In genomic region chr1:12053752-12054548, GRCh38 we compare ENCODE assay signal across 16 cellular contexts. TPM values are rescaled to one million over a fixed set of nuclear protein-coding genes. Genes with fewer than 3 reads are reported as not detected.
DNase-seq lines count a peak whose midpoint lies in the region; ATAC-seq and TF ChIP-seq lines count a peak whose summit lies in the region.
"Had no signal": no experiment of that assay in that cellular context is flagged by ENCODE, and none has a peak within 500 bp of the region (broad histone marks: within the 10 kb centered on the region; RNA-seq: fewer than 3 reads in every experiment).

No MANE protein-coding gene starts in this region.

- H3K4me3 Mint-ChIP-seq in brain: no peak overlapping the region
- no peak overlapping the region for H3K4me3 Mint-ChIP-seq in stimulated activated memory B cell treated with anti-CD40 and anti-IgM and Interleukin-4, amounts not matched to agents 10 μg/mL and 1 μg/mL and 100 μg/mL, for 72 hours
- no peak overlapping the region for H3K4me3 Mint-ChIP-seq in type B pancreatic cell
- H3K4me3 Mint-ChIP-seq: activated CD4-positive, alpha-beta T cell treated with anti-CD3 and anti-CD28 coated beads, Interleukin-2, amount 10 ng/mL, durations not matched to agents 24 days and 14 days; naive thymus-derived CD8-positive, alpha-beta T cell had no signal

- H3K27ac Mint-ChIP-seq in activated naive CD4-positive, alpha-beta T cell treated with anti-CD3 and anti-CD28 coated beads, Interleukin-2, amount 50 U/mL, for 72 hours: no peak overlapping the region
- H3K27ac Mint-ChIP-seq in brain (peak overlapping the region in 3 of 5 experiments; percentile 47 to 90 (median 81)), type B pancreatic cell (no peak overlapping the region)
- peak overlapping the region; percentile 92 for H3K27ac Mint-ChIP-seq in stimulated activated memory B cell treated with anti-CD40 and anti-IgM and Interleukin-4, amounts not matched to agents 10 μg/mL and 1 μg/mL and 100 μg/mL, for 72 hours

- in situ Hi-C loops in ACHN (cut with HindIII; ENCODE audit: low pct_ligation_motif_present, low pct_unique_long_range_greater_than_20kb, low sequenced_read_pairs): no loop called here

- H3K4me1 Mint-ChIP-seq in brain (peaks cover 28% of the 10 kb centered on the region), type B pancreatic cell (ENCODE audit: unreplicated experiment) (peaks cover 18% of the 10 kb centered on the region)
- H3K4me1 Mint-ChIP-seq in stimulated activated memory B cell treated with anti-CD40 and anti-IgM and Interleukin-4, amounts not matched to agents 10 μg/mL and 1 μg/mL and 100 μg/mL, for 72 hours: peaks cover 70% of the 10 kb centered on the region

- peaks cover 0 to 4% of the 10 kb centered on the region in 2 donors for H3K36me3 Mint-ChIP-seq in activated naive CD4-positive, alpha-beta T cell treated with anti-CD3 and anti-CD28 coated beads, Interleukin-2, amount 50 U/mL, for 72 hours
- H3K36me3 Mint-ChIP-seq in brain (no peaks in the 10 kb centered on the region), type B pancreatic cell (no peaks in the 10 kb centered on the region)
- H3K36me3 Mint-ChIP-seq in stimulated activated memory B cell treated with anti-CD40 and anti-IgM and Interleukin-4, amounts not matched to agents 10 μg/mL and 1 μg/mL and 100 μg/mL, for 72 hours: no peaks in the 10 kb centered on the region
- H3K36me3 Mint-ChIP-seq: naive thymus-derived CD8-positive, alpha-beta T cell had no signal

- peak; percentile 29 to 80 for ATAC-seq in activated naive CD4-positive, alpha-beta T cell treated with anti-CD3 and anti-CD28 coated beads, Interleukin-2, amount 50 U/mL, for 72 hours
- ATAC-seq in stimulated activated memory B cell treated with anti-CD40 and anti-IgM and Interleukin-4, amounts not matched to agents 10 μg/mL and 1 μg/mL and 100 μg/mL, for 72 hours: peak; percentile 2
- ATAC-seq: body of pancreas; naive thymus-derived CD8-positive, alpha-beta T cell had no signal

- TF ChIP-seq CTCF in GM20000 (IDR thresholded peaks at IDR 0.05; ENCODE audit: extremely low read depth, missing control alignments) (no peak), brain (conservative IDR thresholded peaks at IDR 0.05) (no peak), type B pancreatic cell (conservative IDR thresholded peaks at IDR 0.05) (no peak)

- no peaks in the 10 kb centered on the region for H3K9me3 Mint-ChIP-seq in activated naive CD4-positive, alpha-beta T cell treated with anti-CD3 and anti-CD28 coated beads, Interleukin-2, amount 50 U/mL, for 72 hours
- H3K9me3 Mint-ChIP-seq in brain (peaks cover 0 to 13% (median 3%) of the 10 kb centered on the region in 5 experiments), type B pancreatic cell (no peaks in the 10 kb centered on the region)
- H3K9me3 Mint-ChIP-seq in stimulated activated memory B cell treated with anti-CD40 and anti-IgM and Interleukin-4, amounts not matched to agents 10 μg/mL and 1 μg/mL and 100 μg/mL, for 72 hours: no peaks in the 10 kb centered on the region
- H3K9me3 Mint-ChIP-seq: activated CD4-positive, alpha-beta T cell treated with anti-CD3 and anti-CD28 coated beads, Interleukin-2, amount 10 ng/mL, durations not matched to agents 24 days and 14 days; naive thymus-derived CD8-positive, alpha-beta T cell had no signal

- peak in 1 of 2 donors; percentile 72 for DNase-seq in activated naive CD4-positive, alpha-beta T cell treated with anti-CD3 and anti-CD28 coated beads, Interleukin-2, amount 50 U/mL, for 72 hours (ENCODE audit: low spot score in 2 of 2)
- DNase-seq in activated naive CD4-positive, alpha-beta T cell (lab: John Stamatoyannopoulos, UW): no peak
- DNase-seq in GM20000 (ENCODE audit: low spot score) (peak; percentile 69), ACHN (no peak), type B pancreatic cell (ENCODE audit: extremely low spot score, unreplicated experiment) (no peak), DMS114 treated with DMSO at 0.1 percent for 48 hours (lab: John Stamatoyannopoulos, UW; ENCODE audit: unreplicated experiment) (no peak)
- DNase-seq: activated CD4-positive, alpha-beta T cell treated with anti-CD3 and anti-CD28 coated beads, Interleukin-2, amount 10 ng/mL, durations not matched to agents 24 days and 14 days; activated effector memory CD4-positive, alpha-beta T cell treated with Interleukin-2 at 50 U/mL for 16 hours; Caco-2; NCI-H748 treated with DMSO at 0.1 percent for 48 hours; RPMI8226 had no signal

- H3K27me3 Mint-ChIP-seq in brain (peaks cover 10% of the 10 kb centered on the region), type B pancreatic cell (peaks cover 3% of the 10 kb centered on the region)
- H3K27me3 Mint-ChIP-seq in stimulated activated memory B cell treated with anti-CD40 and anti-IgM and Interleukin-4, amounts not matched to agents 10 μg/mL and 1 μg/mL and 100 μg/mL, for 72 hours: no peaks in the 10 kb centered on the region
- H3K27me3 Mint-ChIP-seq: activated CD4-positive, alpha-beta T cell treated with anti-CD3 and anti-CD28 coated beads, Interleukin-2, amount 10 ng/mL, durations not matched to agents 24 days and 14 days; naive thymus-derived CD8-positive, alpha-beta T cell had no signal

RNA-seq across cellular contexts. Expression of gene TNFRSF8, which starts 9.2 kb away (rescaled TPM):
- 10 to 100 TPM in 1 of 2 donors, under 1 TPM in 1; 0.84 to 41.5 TPM for total RNA-seq in activated naive CD4-positive, alpha-beta T cell treated with anti-CD3 and anti-CD28 coated beads, Interleukin-2, amount 50 U/mL, for 72 hours
- not detected for polyA plus RNA-seq in brain (ENCODE audit: insufficient read depth, low read depth, low replicate concordance)
- total RNA-seq in type B pancreatic cell (ENCODE audit: low replicate concordance): 0.07 and 0.14 TPM in 2 replicates
- total RNA-seq: body of pancreas; Caco-2; fibroblast of lung; naive thymus-derived CD8-positive, alpha-beta T cell had no signal
- polyA plus RNA-seq: naive thymus-derived CD8-positive, alpha-beta T cell had no signal

RNA-seq across cellular contexts. Expression of gene MIIP, which starts 34.7 kb away (rescaled TPM):
- total RNA-seq in activated naive CD4-positive, alpha-beta T cell treated with anti-CD3 and anti-CD28 coated beads, Interleukin-2, amount 50 U/mL, for 72 hours: 10 to 100 TPM; 30.8 to 50.4 TPM
- 29.1 TPM for polyA plus RNA-seq in brain (ENCODE audit: insufficient read depth, low read depth, low replicate concordance)
- total RNA-seq in type B pancreatic cell (ENCODE audit: low replicate concordance): 24.0 and 37.6 TPM in 2 replicates

Comparison
In these comparisons a context has a peak if more than half of its experiments do, and no peak if none do; other contexts are left out.
1. H3K27ac Mint-ChIP-seq: peak in brain (3 of 5) and stimulated activated memory B cell treated with anti-CD40 and anti-IgM and Interleukin-4, amounts not matched to agents 10 μg/mL and 1 μg/mL and 100 μg/mL, for 72 hours (single experiment); none in activated naive CD4-positive, alpha-beta T cell treated with anti-CD3 and anti-CD28 coated beads, Interleukin-2, amount 50 U/mL, for 72 hours (0 of 2) and type B pancreatic cell (single experiment).